1 cellular context compared by ENCODE assay signal in the genomic region with DNA sequence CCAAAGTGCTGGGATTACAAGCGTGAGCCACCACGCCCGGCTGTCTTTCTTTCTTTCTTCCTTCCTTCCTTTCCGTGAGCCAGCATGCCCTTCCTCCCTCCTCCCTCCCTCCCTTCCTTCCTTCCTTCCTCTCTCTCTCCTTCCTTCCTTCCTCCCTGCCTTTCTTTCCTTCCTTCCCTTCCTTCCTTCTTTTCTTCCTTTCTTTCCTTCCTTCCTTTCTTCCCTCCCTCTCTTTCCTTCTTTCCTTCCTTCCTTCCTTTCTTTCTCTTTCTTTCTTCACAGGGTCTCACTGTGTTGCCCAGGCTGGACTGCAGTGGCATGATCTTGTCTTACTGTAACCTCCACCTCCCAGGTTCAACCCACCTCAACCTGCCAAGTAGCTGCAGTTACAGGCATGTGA.
TF ChIP-seq lines count a peak whose summit lies in the region.

No MANE protein-coding gene starts in this region.

TF ChIP-seq in HCT116, 20 proteins besides CTCF, POLR2A, EP300 and RAD21 (continued from another document):
- TF ChIP-seq, protein P1, sequence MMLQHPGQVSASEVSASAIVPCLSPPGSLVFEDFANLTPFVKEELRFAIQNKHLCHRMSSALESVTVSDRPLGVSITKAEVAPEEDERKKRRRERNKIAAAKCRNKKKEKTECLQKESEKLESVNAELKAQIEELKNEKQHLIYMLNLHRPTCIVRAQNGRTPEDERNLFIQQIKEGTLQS (IDR thresholded peaks at IDR 0.05) = no peak
- TF ChIP-seq MAX (IDR thresholded peaks at IDR 0.05) (no peak), YY1 (IDR thresholded peaks at IDR 0.05; ENCODE audit: extremely low read depth, insufficient replicate concordance, low read depth, low read length) (no peak), FOSL1 (IDR thresholded peaks at IDR 0.05; ENCODE audit: low read depth) (no peak), EGR1 (IDR thresholded peaks at IDR 0.05; ENCODE audit: low read depth) (no peak)
